Comparison of ENCODE assay signal across 29 cellular contexts in genomic region chr16:17419266-17419665, GRCh38. TPM values are rescaled to one million over a fixed set of nuclear protein-coding genes. Genes with fewer than 3 reads are reported as not detected.
DNase-seq lines count a peak whose midpoint lies in the region; ATAC-seq, FAIRE-seq and TF ChIP-seq lines count a peak whose summit lies in the region.
"Had no signal": no experiment of that assay in that cellular context is flagged by ENCODE, and none has a peak within 500 bp of the region (broad histone marks: within the 10 kb centered on the region; RNA-seq: fewer than 3 reads in every experiment).

No MANE protein-coding gene starts in this region.

- H3K4me3 ChIP-seq in HepG2 (replicated peaks in 1 of 3; ENCODE audit: insufficient read depth in 1 of 3, low read depth in 2 of 3, low read length in 3 of 3) = no peak overlapping the region
- H3K4me3 ChIP-seq in right lobe of liver = no peak overlapping the region
- H3K4me3 ChIP-seq in K562 = no peak overlapping the region
- H3K4me3 ChIP-seq: BLaER1 had no signal

- H3K9me3 ChIP-seq in HepG2 (ENCODE audit: low read length) (no peaks in the 10 kb centered on the region), right lobe of liver (no peaks in the 10 kb centered on the region), K562 (replicated peaks; ENCODE audit: control insufficient read depth, insufficient read depth, low read depth, low read length) (no peaks in the 10 kb centered on the region)
- H3K9me3 ChIP-seq: BE2C had no signal

- DNase-seq in HepG2 (ENCODE audit: low spot score) = no peak
- DNase-seq in right lobe of liver = no peak
- DNase-seq in WTC11 (ENCODE audit: low spot score) = no peak
- DNase-seq in K562 (ENCODE audit: extremely low read depth in 1 of 4, low spot score in 3 of 4) = no peak
- DNase-seq in T1000 (lab: John Stamatoyannopoulos, UW) = no peak
- DNase-seq in SK-N-DZ (ENCODE audit: low spot score) = no peak
- DNase-seq in nephron progenitor cell = no peak
- DNase-seq: 8988T; ACHN; BE2C; C1 segment of cervical spinal cord; CD4-positive, alpha-beta memory T cell; CD4-positive, CD25-positive, alpha-beta regulatory T cell; CD8-positive, alpha-beta memory T cell; COR-L47; DMS 273 treated with DMSO at 0.1 percent for 48 hours; DMS153; DMS53; DMS79; DND-41; EL; GDM1 had no signal

- no peak overlapping the region for H3K27ac Mint-ChIP-seq in WTC11
- peak overlapping the region; percentile 30 for H3K27ac Mint-ChIP-seq in stimulated activated memory B cell treated with anti-CD40 and anti-IgM and Interleukin-4, amounts not matched to agents 10 μg/mL and 1 μg/mL and 100 μg/mL, for 72 hours
- no peak overlapping the region for H3K27ac Mint-ChIP-seq in nephron progenitor cell
- H3K27ac Mint-ChIP-seq: CD4-positive, CD25-positive, alpha-beta regulatory T cell had no signal

- no peak overlapping the region for H2AFZ ChIP-seq in HepG2 (ENCODE audit: low read length)
- no peak overlapping the region for H2AFZ ChIP-seq in K562 (ENCODE audit: low read depth, low read length)

- H3K36me3 ChIP-seq in HepG2 (replicated peaks in 1 of 2; ENCODE audit: control insufficient read depth in 1 of 2, insufficient read depth in 2 of 2, low read length in 2 of 2) (no peaks in the 10 kb centered on the region), right lobe of liver (no peaks in the 10 kb centered on the region), K562 (ENCODE audit: control insufficient read depth, insufficient read depth, low read length) (no peaks in the 10 kb centered on the region)
- H3K36me3 ChIP-seq: BE2C had no signal

- H3K9ac ChIP-seq in HepG2 (ENCODE audit: insufficient read depth, low read depth, low read length) (no peak overlapping the region), K562 (ENCODE audit: insufficient read depth in 1 of 2, low read depth in 2 of 2, low read length in 2 of 2) (no peak overlapping the region)
- H3K9ac ChIP-seq: BLaER1 had no signal

- H3K27me3 ChIP-seq in HepG2 (ENCODE audit: control insufficient read depth in 1 of 2, insufficient read depth in 2 of 2, low read length in 2 of 2) = peaks cover 2 to 23% of the 10 kb centered on the region in 2 experiments; a peak in 2 of 5 replicates
- no peaks in the 10 kb centered on the region for H3K27me3 ChIP-seq in right lobe of liver
- peaks cover 3 to 28% of the 10 kb centered on the region in 2 experiments; a peak in 4 of 5 replicates for H3K27me3 ChIP-seq in K562 (ENCODE audit: control insufficient read depth in 2 of 2, insufficient read depth in 2 of 2, low read length in 2 of 2)
- H3K27me3 ChIP-seq: BE2C, BLaER1 had no signal

- H3K4me3 Mint-ChIP-seq in WTC11 (no peak overlapping the region), nephron progenitor cell (no peak overlapping the region)
- H3K4me3 Mint-ChIP-seq in stimulated activated memory B cell treated with anti-CD40 and anti-IgM and Interleukin-4, amounts not matched to agents 10 μg/mL and 1 μg/mL and 100 μg/mL, for 72 hours = no peak overlapping the region
- H3K4me3 Mint-ChIP-seq: CD14-positive monocyte; CD4-positive, alpha-beta memory T cell; CD4-positive, CD25-positive, alpha-beta regulatory T cell; CD8-positive, alpha-beta memory T cell had no signal

- CTCF ChIA-PET in HepG2 (lab: Yijun Ruan, JAX; ENCODE audit: low intra/inter-chr PET ratio, low total read pairs) (no interaction called here), WTC11 (lab: Charles Lee) (no interaction called here), K562 (lab: Yijun Ruan, JAX; ENCODE audit: low intra/inter-chr PET ratio) (no interaction called here)

- WGBS in HepG2 (ENCODE audit: low lambda C conversion rate) = 1% methylated on average over 4 of the region's 4 CpGs
- WGBS in right lobe of liver (ENCODE audit: insufficient coverage, low coverage, low lambda C conversion rate, missing lambda C conversion rate) = 66% methylated on average over 4 of the region's 4 CpGs
- 0% methylated on average over 4 of the region's 4 CpGs for WGBS in K562 (ENCODE audit: insufficient coverage, low coverage, missing lambda C conversion rate)

- BruUV-seq in HepG2 (replicated peaks; lab: Mats Ljungman, UMichigan) = no TSS peak
- BruUV-seq in K562 (replicated peaks; lab: Mats Ljungman, UMichigan) = no TSS peak

- FAIRE-seq in HepG2 (lab: Jason Lieb, UNC) (no peak), K562 (lab: Jason Lieb, UNC) (no peak)
- FAIRE-seq: A204.1, GM12891, GM19239 had no signal

- no peak for TF ChIP-seq POLR2A in HepG2 (IDR thresholded peaks at IDR 0.05; ENCODE audit: insufficient read depth in 1 of 2, low read depth in 2 of 2, low read length in 2 of 2)
- TF ChIP-seq POLR2A in right lobe of liver (IDR thresholded peaks at IDR 0.05) = no peak
- no peak for TF ChIP-seq POLR2A in K562 (conservative IDR thresholded peaks at IDR 0.05)

- H3K27ac ChIP-seq in HepG2 (ENCODE audit: extremely low read length, insufficient read depth, low read length) = no peak overlapping the region
- no peak overlapping the region for H3K27ac ChIP-seq in right lobe of liver
- no peak overlapping the region for H3K27ac ChIP-seq in K562 (ENCODE audit: extremely low read depth, low read depth, low read length)

- in situ Hi-C loops in HepG2 (cut with HindIII; ENCODE audit: extremely low pct_ligation_motif_present, low pct_unique_long_range_greater_than_20kb) (no loop called here), K562 (cut with MboI) (no loop called here)

- H3K36me3 Mint-ChIP-seq in WTC11 = peaks cover 17% of the 10 kb centered on the region
- peaks cover 20% of the 10 kb centered on the region for H3K36me3 Mint-ChIP-seq in stimulated activated memory B cell treated with anti-CD40 and anti-IgM and Interleukin-4, amounts not matched to agents 10 μg/mL and 1 μg/mL and 100 μg/mL, for 72 hours
- H3K36me3 Mint-ChIP-seq in nephron progenitor cell (ENCODE audit: low read depth) = peaks cover 5% of the 10 kb centered on the region
- H3K36me3 Mint-ChIP-seq: CD4-positive, alpha-beta memory T cell; CD4-positive, CD25-positive, alpha-beta regulatory T cell had no signal

- H3K9me3 Mint-ChIP-seq in WTC11 (peaks cover 11% of the 10 kb centered on the region), nephron progenitor cell (peaks cover 3% of the 10 kb centered on the region)
- peaks cover 5% of the 10 kb centered on the region for H3K9me3 Mint-ChIP-seq in stimulated activated memory B cell treated with anti-CD40 and anti-IgM and Interleukin-4, amounts not matched to agents 10 μg/mL and 1 μg/mL and 100 μg/mL, for 72 hours
- H3K9me3 Mint-ChIP-seq: CD4-positive, alpha-beta memory T cell; CD4-positive, CD25-positive, alpha-beta regulatory T cell; CD8-positive, alpha-beta memory T cell had no signal

- H3K79me2 ChIP-seq in HepG2 (ENCODE audit: insufficient read depth, low read length) = no peaks in the 10 kb centered on the region
- no peaks in the 10 kb centered on the region for H3K79me2 ChIP-seq in K562 (ENCODE audit: control insufficient read depth, insufficient read depth, low read length)

- intact Hi-C loops in HepG2 (cut with micrococcal nuclease; ENCODE audit: unreplicated experiment) (no loop called here), right lobe of liver (cut with DNase I) (no loop called here), K562 (cut with micrococcal nuclease) (no loop called here)

- H3K4me1 ChIP-seq in HepG2 (ENCODE audit: insufficient read depth, low read length) (no peaks in the 10 kb centered on the region), right lobe of liver (no peaks in the 10 kb centered on the region), K562 (replicated peaks in 1 of 2; ENCODE audit: control insufficient read depth in 2 of 2, insufficient read depth in 2 of 2, low read length in 2 of 2) (no peaks in the 10 kb centered on the region)
- H3K4me1 ChIP-seq: BE2C had no signal

- TF ChIP-seq RAD21 in HepG2 (CRISPR knock-in tag; IDR thresholded peaks at IDR 0.05) (no peak), K562 (CRISPR knock-in tag; conservative IDR thresholded peaks at IDR 0.05 in 1 of 2, IDR thresholded peaks at IDR 0.05 in 1 of 2) (no peak)

- no peak for ATAC-seq in HepG2
- ATAC-seq in right lobe of liver = no peak
- ATAC-seq in WTC11 = no peak
- ATAC-seq in K562 = no peak
- ATAC-seq in stimulated activated memory B cell treated with anti-CD40 and anti-IgM and Interleukin-4, amounts not matched to agents 10 μg/mL and 1 μg/mL and 100 μg/mL, for 72 hours = no peak

- no peaks in the 10 kb centered on the region for H4K20me1 ChIP-seq in HepG2 (ENCODE audit: insufficient read depth, low read length)
- peaks cover 6% of the 10 kb centered on the region; the same call in 1 of the 2 replicates for H4K20me1 ChIP-seq in K562 (replicated peaks; ENCODE audit: control insufficient read depth, insufficient read depth, low read length)

- no peaks in the 10 kb centered on the region for H3K9me1 ChIP-seq in K562 (ENCODE audit: control insufficient read depth, insufficient read depth, low read length)

- H3K4me2 ChIP-seq in HepG2 (ENCODE audit: low read depth, low read length) (no peak overlapping the region), K562 (ENCODE audit: insufficient read depth, low read length) (no peak overlapping the region)
- H3K4me2 ChIP-seq: BLaER1 had no signal

- POLR2A ChIA-PET in HepG2 (lab: Yijun Ruan, JAX) = no interaction called here
- POLR2A ChIA-PET in WTC11 (lab: Charles Lee) = no interaction called here
- POLR2A ChIA-PET in K562 (lab: Yijun Ruan, JAX) = no interaction called here

- no peaks in the 10 kb centered on the region; the same call in 1 of the 2 replicates for H3K27me3 Mint-ChIP-seq in WTC11 (ENCODE audit: low read depth)
- no peaks in the 10 kb centered on the region for H3K27me3 Mint-ChIP-seq in stimulated activated memory B cell treated with anti-CD40 and anti-IgM and Interleukin-4, amounts not matched to agents 10 μg/mL and 1 μg/mL and 100 μg/mL, for 72 hours
- peaks cover 14% of the 10 kb centered on the region for H3K27me3 Mint-ChIP-seq in nephron progenitor cell (ENCODE audit: low read depth, poor library complexity)
- H3K27me3 Mint-ChIP-seq: CD4-positive, alpha-beta memory T cell; CD4-positive, CD25-positive, alpha-beta regulatory T cell; CD8-positive, alpha-beta memory T cell had no signal

- H3K4me1 Mint-ChIP-seq in WTC11 (peaks cover 54% of the 10 kb centered on the region), nephron progenitor cell (peaks cover 25% of the 10 kb centered on the region)
- H3K4me1 Mint-ChIP-seq in stimulated activated memory B cell treated with anti-CD40 and anti-IgM and Interleukin-4, amounts not matched to agents 10 μg/mL and 1 μg/mL and 100 μg/mL, for 72 hours = peaks cover 52% of the 10 kb centered on the region

- TF ChIP-seq CTCF in HepG2 (CRISPR knock-in tag; IDR thresholded peaks at IDR 0.05) (no peak), right lobe of liver (IDR thresholded peaks at IDR 0.05) (no peak), WTC11 (IDR thresholded peaks at IDR 0.05) (no peak), K562 (IDR thresholded peaks at IDR 0.05 in 2 of 3, conservative IDR thresholded peaks at IDR 0.05 in 1 of 3; ENCODE audit: insufficient read depth in 2 of 3, low read depth in 1 of 3, low read length in 3 of 3) (no peak), nephron progenitor cell (IDR thresholded peaks at IDR 0.05) (no peak)

- TF ChIP-seq EP300 in HepG2 (IDR thresholded peaks at IDR 0.05; ENCODE audit: low read depth in 2 of 2, low read length in 2 of 2) = no peak
- no peak for TF ChIP-seq EP300 in HepG2 (CRISPR knock-in tag; IDR thresholded peaks at IDR 0.05; ENCODE audit: borderline replicate concordance)
- no peak for TF ChIP-seq EP300 in K562 (IDR thresholded peaks at IDR 0.05; ENCODE audit: low read length)

RNA-seq across cellular contexts. Expression of gene XYLT1, which starts 51.5 kb away (rescaled TPM):
- total RNA-seq in HepG2 (2016; rRNA removed; fragmentation: Illumina TruSeq; extraction: Trizol) (not detected in 2 replicates), right lobe of liver (1 to 10 TPM in 2 of 6 experiments, under 1 TPM in 4; 0.48 to 2.0 (median 0.59) TPM), WTC11 (2021) (16.0 to 25.0 TPM (median 20.5 TPM) in 3 replicates), K562 (2014; rRNA removed) (not detected in 2 replicates), K562 (2014; rRNA removed; fragmentation: Illumina TruSeq; extraction: Trizol) (not detected in 2 replicates), K562 (2015; rRNA removed; fragmentation: Illumina TruSeq; extraction: Trizol) (not detected in 2 replicates), K562 (2021) (0.04 and 0.09 TPM in 2 replicates)
- total RNA-seq in HepG2 (2016; cell fraction: cytosol; rRNA removed; fragmentation: Illumina TruSeq; extraction: Trizol; ENCODE audit: low read depth) = not detected in 2 replicates
- total RNA-seq in HepG2 (2016; cell fraction: insoluble cytoplasmic fraction; rRNA removed; fragmentation: Illumina TruSeq; extraction: Trizol) = not detected in 2 replicates
- not detected in 2 replicates for total RNA-seq in HepG2 (2016; cell fraction: membrane; rRNA removed; fragmentation: Illumina TruSeq; extraction: Trizol)
- not detected in 2 replicates for total RNA-seq in HepG2 (2016; cell fraction: nucleus; rRNA removed; fragmentation: Illumina TruSeq; extraction: Trizol)
- polyA plus RNA-seq in HepG2 (2011; rRNA removed) (not detected in 2 replicates), K562 (2011; rRNA removed) (not detected in 2 replicates), K562 (2014; fragmentation: Illumina TruSeq; extraction: Trizol) (not detected in 2 replicates), K562 (2014; fragmentation: Nextera tagmentation; extraction: Ambion mirVana) (under 1 TPM; 0.03 to 0.08 TPM), K562 (2014; rRNA removed) (0.03 TPM in 1 of 2 replicates, not detected in the other)
- polyA plus RNA-seq in HepG2 (2011; cell fraction: cytosol; rRNA removed) = under 0.01 TPM in 1 of 2 replicates, not detected in the other
- 0.02 TPM in 2 replicates for polyA plus RNA-seq in HepG2 (2011; cell fraction: nucleus; rRNA removed)
- polyA plus RNA-seq in HepG2 (2012) = not detected in 2 replicates
- not detected in 2 replicates for polyA plus RNA-seq in HepG2 (2016; cell fraction: cytosol; fragmentation: Illumina TruSeq; extraction: Trizol; ENCODE audit: low read depth)
- polyA plus RNA-seq in HepG2 (2016; cell fraction: insoluble cytoplasmic fraction; fragmentation: Illumina TruSeq; extraction: Trizol; ENCODE audit: low read depth) = not detected in 2 replicates
- polyA plus RNA-seq in HepG2 (2016; cell fraction: membrane; fragmentation: Illumina TruSeq; extraction: Trizol; ENCODE audit: low read depth) = not detected in 2 replicates
- polyA plus RNA-seq in HepG2 (2016; cell fraction: nucleus; fragmentation: Illumina TruSeq; extraction: Trizol; ENCODE audit: insufficient read depth, low read depth) = not detected in 2 replicates
- 0.89 TPM in 1 of 2 replicates, not detected in the other for polyA minus RNA-seq in HepG2 (2011; rRNA and poly(A)+ RNA removed; ENCODE audit: low replicate concordance)
- not detected in 2 replicates for polyA minus RNA-seq in HepG2 (2011; cell fraction: cytosol; rRNA and poly(A)+ RNA removed)
- polyA minus RNA-seq in HepG2 (2011; cell fraction: nucleus; rRNA and poly(A)+ RNA removed) = not detected in 2 replicates
- 0.02 TPM in 1 of 2 replicates, not detected in the other for total RNA-seq in K562 (2011; cell fraction: chromatin; rRNA removed; ENCODE audit: low replicate concordance)
- total RNA-seq in K562 (2011; cell fraction: nucleolus; rRNA removed) = not detected in 2 replicates
- total RNA-seq in K562 (2011; cell fraction: nucleoplasm; rRNA removed) = under 0.01 TPM in 1 of 2 replicates, not detected in the other
- polyA plus RNA-seq in K562 (2011; cell fraction: cytosol; rRNA removed) = not detected in 2 replicates
- polyA plus RNA-seq in K562 (2011; cell fraction: nucleus; rRNA removed) = not detected in 2 replicates
- 0.12 and 0.21 TPM in 2 replicates for polyA plus RNA-seq in K562 (2012)
- not detected in 2 replicates for polyA minus RNA-seq in K562 (2011; rRNA and poly(A)+ RNA removed)
- polyA minus RNA-seq in K562 (2011; cell fraction: cytosol; rRNA and poly(A)+ RNA removed) = not detected in 2 replicates
- not detected in 2 replicates for polyA minus RNA-seq in K562 (2011; cell fraction: nucleus; rRNA and poly(A)+ RNA removed)
- polyA plus RNA-seq in SK-N-DZ (2014; cell fraction: cytosol; rRNA removed) = 1.6 TPM in 2 replicates
- 1.2 and 1.4 TPM in 2 replicates for polyA plus RNA-seq in SK-N-DZ (2014; cell fraction: nucleus; rRNA removed)
- total RNA-seq: G401 had no signal
